8 cellular contexts compared by ENCODE assay signal in the genomic region with DNA sequence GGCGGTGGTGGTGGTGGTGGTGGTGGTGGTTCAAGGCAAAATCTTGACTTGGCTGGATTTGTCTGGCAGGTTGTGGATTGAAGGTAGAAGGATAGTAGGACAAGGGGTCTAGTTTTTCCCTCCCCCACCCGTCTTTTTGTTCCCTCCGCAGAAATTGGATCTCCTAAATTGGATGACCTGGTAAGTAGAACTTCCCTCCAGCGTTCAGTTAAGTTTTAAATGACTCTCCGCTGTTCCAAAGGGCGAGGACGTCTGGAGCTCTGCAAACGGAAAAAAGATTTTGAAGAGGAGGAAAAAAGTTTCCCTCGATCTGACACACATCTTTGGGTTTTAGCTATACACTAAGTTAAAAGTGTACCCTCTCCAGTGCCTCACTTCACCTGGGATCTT. TPM values are rescaled to one million over a fixed set of nuclear protein-coding genes. Genes with fewer than 3 reads are reported as not detected.
A peak's percentile ranks its signal among the peaks of the same experiment; 100 is the strongest.
DNase-seq lines count a peak whose midpoint lies in the region; ATAC-seq and TF ChIP-seq lines count a peak whose summit lies in the region.

No MANE protein-coding gene starts in this region.

- no peak for ATAC-seq in GM21737 (IDR thresholded peaks at IDR 0.05; ENCODE audit: unreplicated experiment)

- H3K4me1 Mint-ChIP-seq in CD4-positive, alpha-beta memory T cell = peaks cover 11 to 27% (median 18%) of the 10 kb centered on the region in 4 donors
- peaks cover 39% of the 10 kb centered on the region for H3K4me1 Mint-ChIP-seq in osteocyte (ENCODE audit: unreplicated experiment)

- peaks cover 13% of the 10 kb centered on the region for H3K4me1 ChIP-seq in CD4-positive, alpha-beta memory T cell (ENCODE audit: insufficient read depth, low read length)
- peaks cover 32% of the 10 kb centered on the region for H3K4me1 ChIP-seq in SJSA1 (replicated peaks)

- H3K36me3 ChIP-seq in CD4-positive, alpha-beta memory T cell (ENCODE audit: insufficient read depth, low read length) = no peaks in the 10 kb centered on the region
- H3K36me3 ChIP-seq in SJSA1 = peaks cover 6% of the 10 kb centered on the region

- no peak for DNase-seq in CD4-positive, alpha-beta memory T cell
- DNase-seq in SJSA1 (ENCODE audit: low read depth in 1 of 2, low spot score in 2 of 2) (no peak), fibroblast of mammary gland (ENCODE audit: low read depth) (no peak), osteocyte (ENCODE audit: extremely low spot score, unreplicated experiment) (no peak), occipital lobe (lab: John Stamatoyannopoulos, UW) (no peak), RPMI8226 (no peak), 8988T (no peak)

- no peaks in the 10 kb centered on the region for H3K9me3 Mint-ChIP-seq in CD4-positive, alpha-beta memory T cell
- H3K9me3 Mint-ChIP-seq in osteocyte (ENCODE audit: unreplicated experiment) = no peaks in the 10 kb centered on the region

- peak overlapping the region; percentile 72 to 99 (median 95) for H3K4me3 Mint-ChIP-seq in CD4-positive, alpha-beta memory T cell
- H3K4me3 Mint-ChIP-seq in osteocyte (ENCODE audit: unreplicated experiment) = peak overlapping the region; percentile 99

- H3K27me3 Mint-ChIP-seq in CD4-positive, alpha-beta memory T cell = peaks cover 3 to 12% of the 10 kb centered on the region in 2 donors
- no peaks in the 10 kb centered on the region for H3K27me3 Mint-ChIP-seq in osteocyte (ENCODE audit: unreplicated experiment)

- H3K9me3 ChIP-seq in CD4-positive, alpha-beta memory T cell (ENCODE audit: control insufficient read depth in 1 of 2, low read length in 2 of 2) = no peaks in the 10 kb centered on the region
- peaks cover 4% of the 10 kb centered on the region; the same call in 1 of the 2 replicates for H3K9me3 ChIP-seq in SJSA1 (replicated peaks)

- no peak for TF ChIP-seq CTCF in fibroblast of mammary gland (conservative IDR thresholded peaks at IDR 0.05; ENCODE audit: control insufficient read depth, insufficient read depth, low read depth, low read length)
- TF ChIP-seq CTCF in osteocyte (IDR thresholded peaks at IDR 0.05) = no peak

- no peaks in the 10 kb centered on the region for H3K27me3 ChIP-seq in CD4-positive, alpha-beta memory T cell (ENCODE audit: insufficient read depth, low read length)
- H3K27me3 ChIP-seq in SJSA1 (replicated peaks) = no peaks in the 10 kb centered on the region

- intact Hi-C loops in CD4-positive, alpha-beta memory T cell (cut with micrococcal nuclease) = no loop called here

- CTCF ChIA-PET in CD4-positive, alpha-beta memory T cell (lab: Charles Lee; ENCODE audit: partially characterized antibody) = interaction anchor here (0.9 to 3.7 kb wide), 4 partner anchors 11 to 27 kb away, joined by 3 to 10 read pairs (median 6); no protein-coding TSS in a partner anchor

- peak overlapping the region in 4 of 7 donors; percentile 52 to 93 (median 72) for H3K27ac Mint-ChIP-seq in CD4-positive, alpha-beta memory T cell
- H3K27ac Mint-ChIP-seq in osteocyte (ENCODE audit: unreplicated experiment) = peak overlapping the region; percentile 57

- no peak overlapping the region for H3K27ac ChIP-seq in CD4-positive, alpha-beta memory T cell (ENCODE audit: low read depth, low read length)
- no peak overlapping the region for H3K27ac ChIP-seq in SJSA1

- H3K4me3 ChIP-seq in CD4-positive, alpha-beta memory T cell (ENCODE audit: low read length in 2 of 2) = peak overlapping the region in 1 of 2 donors; percentile 65
- H3K4me3 ChIP-seq in SJSA1 (peak overlapping the region; percentile 99; the same call in 1 of the 2 replicates), fibroblast of mammary gland (ENCODE audit: control insufficient read depth, low read depth, low read length) (peak overlapping the region; percentile 72)

- peaks cover 0 to 3% of the 10 kb centered on the region in 2 donors for H3K36me3 Mint-ChIP-seq in CD4-positive, alpha-beta memory T cell
- no peaks in the 10 kb centered on the region for H3K36me3 Mint-ChIP-seq in osteocyte (ENCODE audit: unreplicated experiment)

- POLR2A ChIA-PET in CD4-positive, alpha-beta memory T cell (lab: Charles Lee; ENCODE audit: partially characterized antibody) = interaction anchor here (0.8 to 1.4 kb wide), 2 partner anchors 12 to 32 kb away, joined by 3 read pairs; no protein-coding TSS in a partner anchor

RNA-seq across cellular contexts. Expression of a gene that starts 0.4 kb away (rescaled TPM):
- 1 to 10 TPM in 1 of 2 experiments, under 1 TPM in 1; 0.58 to 1.6 TPM for total RNA-seq in CD4-positive, alpha-beta memory T cell
- polyA plus RNA-seq in CD4-positive, alpha-beta memory T cell = under 1 TPM; 0.03 to 0.58 TPM
- 16.5 and 21.3 TPM in 2 replicates for total RNA-seq in SJSA1 (2014; rRNA removed; shearing (Covaris generic))
- total RNA-seq in osteocyte = 59.5 and 61.9 TPM in 2 replicates
- 19.0 TPM for total RNA-seq in occipital lobe

RNA-seq across cellular contexts. Expression of a gene that starts 33.6 kb away (rescaled TPM):
- total RNA-seq in CD4-positive, alpha-beta memory T cell = 10 to 100 TPM; 30.7 to 31.8 TPM
- 10 to 100 TPM; 16.4 to 17.8 TPM for polyA plus RNA-seq in CD4-positive, alpha-beta memory T cell
- total RNA-seq in SJSA1 (2014; rRNA removed; shearing (Covaris generic)) = 116 and 130 TPM in 2 replicates
- total RNA-seq in osteocyte (20.3 and 21.8 TPM in 2 replicates), occipital lobe (283 TPM)
